ENCODE assay signal across 1 cellular context in the genomic region with DNA sequence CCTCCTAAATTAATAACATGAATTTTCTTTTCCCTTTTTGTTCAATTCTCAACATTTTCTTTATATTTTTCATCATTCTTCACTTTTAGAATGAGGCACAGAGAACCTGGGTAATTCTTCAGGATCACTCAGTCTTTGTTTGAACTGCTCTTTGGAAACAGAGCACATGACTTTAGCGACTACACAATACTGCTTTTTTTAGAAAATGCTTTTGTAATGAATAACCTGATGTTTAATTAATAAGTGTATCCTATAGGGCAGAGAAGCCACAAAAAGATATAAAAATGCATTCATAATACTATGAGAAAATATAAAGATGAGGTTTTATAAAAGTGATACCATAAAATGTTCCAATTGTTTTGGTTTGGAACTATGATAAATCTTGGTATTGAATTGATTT.
TF ChIP-seq lines count a peak whose summit lies in the region.

No MANE protein-coding gene starts in this region.

TF ChIP-seq in H1, 55 proteins besides CTCF, POLR2A, EP300 and RAD21:
- TF ChIP-seq SIRT6 (IDR thresholded peaks at IDR 0.05; ENCODE audit: low read length) = no peak
- no peak for TF ChIP-seq NRF1 (IDR thresholded peaks at IDR 0.05; ENCODE audit: low read depth, low read length)
- no peak for TF ChIP-seq CBX5 (IDR thresholded peaks at IDR 0.05; ENCODE audit: low read depth, low read length)
- TF ChIP-seq SP4 (IDR thresholded peaks at IDR 0.05; ENCODE audit: low read length) = no peak
- no peak for TF ChIP-seq FOSL1 (IDR thresholded peaks at IDR 0.05; ENCODE audit: insufficient read depth, low read depth, low read length)
- TF ChIP-seq, protein P1, sequence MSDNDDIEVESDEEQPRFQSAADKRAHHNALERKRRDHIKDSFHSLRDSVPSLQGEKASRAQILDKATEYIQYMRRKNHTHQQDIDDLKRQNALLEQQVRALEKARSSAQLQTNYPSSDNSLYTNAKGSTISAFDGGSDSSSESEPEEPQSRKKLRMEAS (IDR thresholded peaks at IDR 0.05) = no peak
- TF ChIP-seq BCL11A (IDR thresholded peaks at IDR 0.05; ENCODE audit: low read depth in 2 of 2, low read length in 2 of 2) = no peak
- TF ChIP-seq BACH1 (IDR thresholded peaks at IDR 0.05; ENCODE audit: low read length) = no peak
- TF ChIP-seq SRF (IDR thresholded peaks at IDR 0.05; ENCODE audit: low read depth, low read length) = no peak
- TF ChIP-seq SAP30 (IDR thresholded peaks at IDR 0.05; ENCODE audit: insufficient read depth, insufficient replicate concordance, low read length) = no peak
